8 cellular contexts compared by ENCODE assay signal in the genomic region with DNA sequence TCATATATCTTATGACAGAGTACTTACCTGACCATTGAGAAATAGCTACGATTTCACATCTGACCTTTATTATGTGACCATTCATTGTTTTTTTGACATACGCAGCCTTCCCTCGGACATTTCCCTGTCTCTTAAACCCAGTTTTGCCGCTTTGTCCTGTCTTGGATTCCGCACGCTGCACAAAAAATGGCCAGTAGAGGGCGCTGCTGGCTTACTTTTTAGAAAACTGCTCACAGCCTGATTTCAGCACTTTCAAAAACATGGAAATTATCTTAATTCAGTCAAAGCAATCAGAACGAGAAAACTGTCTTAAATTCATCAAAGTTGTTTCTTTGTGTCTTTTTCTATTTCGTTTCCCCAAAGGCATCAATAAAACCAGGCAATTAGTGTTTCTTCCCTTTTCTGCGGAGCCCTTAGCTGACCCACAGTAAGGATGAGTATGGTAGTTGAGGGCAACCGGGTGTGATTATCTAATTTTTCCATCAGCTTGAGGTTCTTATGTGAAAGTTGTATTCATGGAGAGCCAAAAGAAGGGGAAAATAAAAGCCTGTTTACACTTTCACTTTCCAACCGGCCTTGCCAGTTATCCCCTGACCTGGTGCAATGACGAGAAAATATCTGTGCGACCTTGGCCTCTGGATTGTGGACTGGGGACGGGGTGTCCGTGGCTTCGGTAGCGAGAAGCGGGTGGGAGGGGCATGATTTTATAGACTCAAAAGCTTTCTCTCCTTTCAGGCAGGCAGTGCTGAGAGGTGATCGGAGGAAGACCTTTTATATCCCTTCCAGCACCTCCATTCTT.
DNase-seq lines count a peak whose midpoint lies in the region; ATAC-seq and TF ChIP-seq lines count a peak whose summit lies in the region.

No MANE protein-coding gene starts in this region.

- TF ChIP-seq CTCF in KMS-11 (conservative IDR thresholded peaks at IDR 0.05; ENCODE audit: low read depth, low read length) (peak; percentile 99), omental fat pad (IDR thresholded peaks at IDR 0.05) (peak in 2 of 3 donors; percentile 8 to 81), testis (IDR thresholded peaks at IDR 0.05) (peak; percentile 94 to 97 (median 95))

- H3K4me1 ChIP-seq in KMS-11 (ENCODE audit: low read depth, poor library complexity, severe bottlenecking), result peaks cover 6% of the 10 kb centered on the region
- H3K4me1 ChIP-seq in testis, result no peaks in the 10 kb centered on the region

- peak overlapping the region; percentile 34; the same call in 1 of the 2 replicates for H3K4me2 ChIP-seq in KMS-11

- no peaks in the 10 kb centered on the region for H3K9me3 ChIP-seq in testis

- no peaks in the 10 kb centered on the region for H3K27me3 ChIP-seq in KMS-11 (ENCODE audit: insufficient read depth, low read depth)
- no peaks in the 10 kb centered on the region for H3K27me3 ChIP-seq in testis

- H3K27ac ChIP-seq in KMS-11 (no peak overlapping the region), testis (no peak overlapping the region)

- H3K4me3 ChIP-seq in KMS-11 (IDR thresholded peaks at IDR 0.05; ENCODE audit: insufficient read depth, low read depth, low read length), result no peak overlapping the region
- peak overlapping the region; percentile 24 to 36 for H3K4me3 ChIP-seq in testis

- H2AFZ ChIP-seq in KMS-11 (ENCODE audit: low read depth), result 0 out of 2 replicates have a peak overlapping the region, but pooled peaks have one; percentile 7

- TF ChIP-seq POLR2A in testis (IDR thresholded peaks at IDR 0.05), result no peak

- H4K20me1 ChIP-seq in KMS-11 (ENCODE audit: insufficient read depth), result no peaks in the 10 kb centered on the region

- H3K9ac ChIP-seq in KMS-11, result no peak overlapping the region

- no peaks in the 10 kb centered on the region for H3K79me2 ChIP-seq in KMS-11 (ENCODE audit: insufficient read depth, low read depth)

- peak; percentile 82 for DNase-seq in CD1c-positive myeloid dendritic cell (ENCODE audit: extremely low spot score)
- peak; percentile 73 for DNase-seq in RKO (ENCODE audit: low spot score)
- DNase-seq in activated effector memory CD4-positive, alpha-beta T cell treated with anti-CD3 and anti-CD28 coated beads, Interleukin-2, amount 50 U/mL, for 16 hours, result peak; percentile 89
- DNase-seq in foreskin melanocyte, result peak; percentile 49
- peak; percentile 97 for DNase-seq in omental fat pad (ENCODE audit: low spot score)
- DNase-seq in testis, result peak; percentile 95

- intact Hi-C loops in testis (cut with DNase I; ENCODE audit: low total_unique reads), result no loop called here

- H3K36me3 ChIP-seq in KMS-11 (ENCODE audit: insufficient read depth), result no peaks in the 10 kb centered on the region
- no peaks in the 10 kb centered on the region for H3K36me3 ChIP-seq in testis (ENCODE audit: low read depth, missing control alignments)

- peak; percentile 77 for ATAC-seq in GM19328 (IDR thresholded peaks at IDR 0.05; ENCODE audit: unreplicated experiment)
- ATAC-seq in omental fat pad (ENCODE audit: low FRiP score), result no peak

- WGBS in testis, 2 donors, result 5 to 9% methylated on average over 20 of the region's 20 CpGs

Comparison
In these comparisons a context has a peak if more than half of its experiments do, and no peak if none do; other contexts are left out.
1. CTCF ChIP-seq: peak in every context shown above with its lines; median percentile 99 in KMS-11; 95 in testis; 44 in omental fat pad.